29 cellular contexts compared by ENCODE assay signal in genomic region chr2:114057638-114058037, GRCh38.
DNase-seq lines count a peak whose midpoint lies in the region; ATAC-seq and TF ChIP-seq lines count a peak whose summit lies in the region.
"Had no signal": no experiment of that assay in that cellular context is flagged by ENCODE, and none has a peak within 500 bp of the region (broad histone marks: within the 10 kb centered on the region; RNA-seq: fewer than 3 reads in every experiment).

No MANE protein-coding gene starts in this region.

- H3K27ac ChIP-seq in ascending aorta, result no peak overlapping the region
- H3K27ac ChIP-seq: 22Rv1; A549; BLaER1; BLaER1 treated with 17β-estradiol and CSF1 and Interleukin-3, amounts not matched to agents 10 nM and 100 nM; C4-2B had no signal

- DNase-seq in left colon (no peak), mucosa of descending colon (peak in 1 of 3 donors; percentile 9), ascending aorta (ENCODE audit: low spot score in 2 of 2) (no peak), GF-D8 (lab: John Stamatoyannopoulos, UW) (no peak)
- DNase-seq: 8988T; ACHN; AML-193; BE2C; C1 segment of cervical spinal cord; Caco-2; Calu3; CD4-positive, alpha-beta memory T cell; CD4-positive, alpha-beta T cell; CD4-positive, CD25-positive, alpha-beta regulatory T cell; CD8-positive, alpha-beta memory T cell; CD8-positive, alpha-beta T cell; COR-L47; DMS 273 treated with DMSO at 0.1 percent for 48 hours; DMS153; DMS53; DMS79; DMS79 treated with DMSO at 0.1 percent for 48 hours; DND-41; EL had no signal

- intact Hi-C loops in left colon (cut with DNase I, micrococcal nuclease), result no loop called here
- intact Hi-C loops in mucosa of descending colon (cut with DNase I, micrococcal nuclease), result no loop called here
- intact Hi-C loops in ascending aorta (cut with DNase I), result no loop called here

- TF ChIP-seq CTCF in mucosa of descending colon (IDR thresholded peaks at IDR 0.05), result no peak
- TF ChIP-seq CTCF in ascending aorta (IDR thresholded peaks at IDR 0.05), result no peak

- H3K36me3 ChIP-seq in mucosa of descending colon (ENCODE audit: low read depth) (no peaks in the 10 kb centered on the region), ascending aorta (no peaks in the 10 kb centered on the region)
- H3K36me3 ChIP-seq: BE2C; BLaER1; BLaER1 treated with 17β-estradiol and CSF1 and Interleukin-3, amounts not matched to agents 10 nM and 100 nM had no signal

- H3K27me3 ChIP-seq in ascending aorta, result no peaks in the 10 kb centered on the region
- H3K27me3 ChIP-seq: BE2C; BLaER1; BLaER1 treated with 17β-estradiol and CSF1 and Interleukin-3, amounts not matched to agents 10 nM and 100 nM had no signal

- no peak overlapping the region for H3K4me3 ChIP-seq in mucosa of descending colon
- no peak overlapping the region for H3K4me3 ChIP-seq in ascending aorta
- H3K4me3 ChIP-seq: A549; BLaER1; BLaER1 treated with 17β-estradiol and CSF1 and Interleukin-3, amounts not matched to agents 10 nM and 100 nM had no signal

- no peaks in the 10 kb centered on the region for H3K4me1 ChIP-seq in mucosa of descending colon (ENCODE audit: low read depth)
- no peaks in the 10 kb centered on the region for H3K4me1 ChIP-seq in ascending aorta
- H3K4me1 ChIP-seq: A549, BE2C, BLaER1, Caco-2 had no signal

- no peaks in the 10 kb centered on the region for H3K9me3 ChIP-seq in mucosa of descending colon
- H3K9me3 ChIP-seq in ascending aorta, result no peaks in the 10 kb centered on the region
- H3K9me3 ChIP-seq: A549; BE2C; BLaER1; BLaER1 treated with 17β-estradiol and CSF1 and Interleukin-3, amounts not matched to agents 10 nM and 100 nM; Caco-2 had no signal

- ATAC-seq in left colon (peak; percentile 83), mucosa of descending colon (peak; percentile 67)
- ATAC-seq: A549; CD8-positive, alpha-beta T cell had no signal
